ENCODE assay signal across 19 cellular contexts in the genomic region with DNA sequence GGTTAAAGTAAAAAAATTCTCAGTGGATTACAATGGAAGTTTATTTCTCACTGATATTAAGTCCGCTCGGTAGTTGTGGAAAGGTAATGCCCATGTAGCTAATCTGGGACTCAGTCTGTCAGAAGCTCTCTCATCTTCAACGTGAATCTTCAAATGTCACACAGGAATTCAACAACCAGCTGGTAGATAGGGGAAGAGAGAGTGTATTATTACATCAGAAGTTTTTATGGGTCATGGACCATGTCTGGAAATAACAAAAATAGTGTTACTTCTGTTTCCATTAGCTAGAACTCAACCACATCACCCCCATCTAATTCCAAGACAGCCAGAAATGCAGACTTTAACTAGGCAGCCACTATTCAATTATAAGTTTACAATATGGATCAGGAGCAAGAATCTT.
"Had no signal": no experiment of that assay in that cellular context is flagged by ENCODE, and none has a peak within 500 bp of the region (broad histone marks: within the 10 kb centered on the region; RNA-seq: fewer than 3 reads in every experiment).

No MANE protein-coding gene starts in this region.

- DNase-seq: dermis blood vessel endothelial cell; dorsolateral prefrontal cortex; effector CD4-positive, alpha-beta T cell; effector memory CD4-positive, alpha-beta T cell; foreskin melanocyte; gastrocnemius medialis; glutamatergic neuron; head of caudate nucleus; heart right ventricle; hippocampal formation; left cardiac atrium; left lung; left ventricle myocardium superior; lower lobe of right lung; mesenchymal stem cell; mucosa of descending colon had no signal

- H3K9me3 ChIP-seq: esophagus muscularis mucosa, gastrocnemius medialis, heart right ventricle, left lung, lower lobe of right lung, mucosa of descending colon had no signal

- H3K27ac Mint-ChIP-seq: mesothelial cell of epicardium had no signal

- H3K4me1 ChIP-seq: esophagus muscularis mucosa, gastrocnemius medialis, heart right ventricle, left lung, lower lobe of right lung had no signal

- ATAC-seq: gastrocnemius medialis, heart right ventricle, left cardiac atrium, left lung, left ventricle myocardium superior, lower lobe of right lung, mucosa of descending colon had no signal

- H3K27me3 ChIP-seq: esophagus muscularis mucosa, gastrocnemius medialis, left lung had no signal

- H3K9me3 Mint-ChIP-seq: mesothelial cell of epicardium had no signal

- H3K4me3 Mint-ChIP-seq: mesothelial cell of epicardium had no signal

- H3K36me3 Mint-ChIP-seq: mesothelial cell of epicardium had no signal

- H3K4me3 ChIP-seq: coronary artery, dorsolateral prefrontal cortex, esophagus muscularis mucosa, gastrocnemius medialis, heart right ventricle, left lung, lower lobe of right lung, mucosa of descending colon had no signal

- H3K27ac ChIP-seq: coronary artery, dorsolateral prefrontal cortex, esophagus muscularis mucosa, gastrocnemius medialis, heart right ventricle, left lung, lower lobe of right lung had no signal

- H3K36me3 ChIP-seq: esophagus muscularis mucosa, gastrocnemius medialis, heart right ventricle, left lung, lower lobe of right lung had no signal
